1 cellular context compared by ENCODE assay signal in genomic region chr14:23351681-23352505, GRCh38.
TF ChIP-seq lines count a peak whose summit lies in the region.

No MANE protein-coding gene starts in this region.

TF ChIP-seq in GM12878, 131 proteins besides CTCF, POLR2A, EP300 and RAD21:
- no peak for TF ChIP-seq PKNOX1 (IDR thresholded peaks at IDR 0.05)
- no peak for TF ChIP-seq PML (IDR thresholded peaks at IDR 0.05; ENCODE audit: low read length)
- TF ChIP-seq RAD51 (IDR thresholded peaks at IDR 0.05) = no peak
- no peak for TF ChIP-seq STAT3 (IDR thresholded peaks at IDR 0.05; ENCODE audit: low read depth, low read length)
- TF ChIP-seq FOS (IDR thresholded peaks at IDR 0.05; ENCODE audit: borderline replicate concordance, extremely low read depth, insufficient read length) = no peak
- no peak for TF ChIP-seq ETV6 (conservative IDR thresholded peaks at IDR 0.05 in 1 of 2, IDR thresholded peaks at IDR 0.05 in 1 of 2; ENCODE audit: borderline replicate concordance in 1 of 2, low read depth in 1 of 2)
- TF ChIP-seq CREM (IDR thresholded peaks at IDR 0.05; ENCODE audit: low read depth) = no peak
- TF ChIP-seq SUPT20H (IDR thresholded peaks at IDR 0.05; ENCODE audit: borderline replicate concordance, control insufficient read depth, low read depth, low read length) = no peak
- no peak for TF ChIP-seq LARP7 (IDR thresholded peaks at IDR 0.05)
- no peak for TF ChIP-seq SREBF1 (IDR thresholded peaks at IDR 0.05; ENCODE audit: low read length)
- TF ChIP-seq ZNF274 (IDR thresholded peaks at IDR 0.05; ENCODE audit: insufficient read depth, insufficient read length) = no peak
- no peak for TF ChIP-seq KAT2A (conservative IDR thresholded peaks at IDR 0.05; ENCODE audit: control insufficient read depth, low read depth, low read length)
- no peak for TF ChIP-seq ZBTB11 (CRISPR knock-in tag; IDR thresholded peaks at IDR 0.05)
